Comparison of ENCODE assay signal across 8 cellular contexts in genomic region chr11:75896843-75897419, GRCh38.
DNase-seq lines count a peak whose midpoint lies in the region; ATAC-seq, FAIRE-seq and TF ChIP-seq lines count a peak whose summit lies in the region.

No MANE protein-coding gene starts in this region.

- POLR2A ChIA-PET in PC-9 (lab: Charles Lee; ENCODE audit: unreplicated experiment) (interaction anchor here (0.6 to 0.7 kb wide), 2 partner anchors 313 to 856 kb away, joined by 3 to 4 read pairs; no protein-coding TSS in a partner anchor), endothelial cell of umbilical vein (lab: Charles Lee) (no interaction called here)

- no peak overlapping the region for H3K4me3 Mint-ChIP-seq in neural crest cell

- BruUV-seq in PC-9 (replicated peaks; lab: Mats Ljungman, UMichigan) (no TSS peak), endothelial cell of umbilical vein (replicated peaks; lab: Mats Ljungman, UMichigan) (no TSS peak)

- no peak overlapping the region for H3K27ac Mint-ChIP-seq in neural crest cell (ENCODE audit: unreplicated experiment)

- H2AFZ ChIP-seq in PC-9 (no peak overlapping the region), endothelial cell of umbilical vein (ENCODE audit: low read depth, low read length) (no peak overlapping the region)

- H3K4me3 ChIP-seq in PC-9: no peak overlapping the region
- no peak overlapping the region for H3K4me3 ChIP-seq in endothelial cell of umbilical vein (replicated peaks in 1 of 3; ENCODE audit: insufficient read depth in 1 of 3, low read depth in 1 of 3, low read length in 3 of 3)

- no peaks in the 10 kb centered on the region for H3K9me3 ChIP-seq in PC-9 (ENCODE audit: insufficient read depth, low read depth)
- H3K9me3 ChIP-seq in endothelial cell of umbilical vein (replicated peaks; ENCODE audit: control insufficient read depth, insufficient read depth, low read length): no peaks in the 10 kb centered on the region

- ATAC-seq in HG03039 (IDR thresholded peaks at IDR 0.05; ENCODE audit: unreplicated experiment) (no peak), GM19397 (IDR thresholded peaks at IDR 0.05; ENCODE audit: unreplicated experiment) (no peak)

- H3K27me3 ChIP-seq in PC-9 (ENCODE audit: insufficient read depth, low read depth) (no peaks in the 10 kb centered on the region), endothelial cell of umbilical vein (ENCODE audit: control insufficient read depth in 2 of 2, insufficient read depth in 2 of 2, low read length in 2 of 2) (no peaks in the 10 kb centered on the region)

- no peak for TF ChIP-seq POLR2A in endothelial cell of umbilical vein (IDR thresholded peaks at IDR 0.05; ENCODE audit: low read depth, low read length)

- dilution Hi-C loops in endothelial cell of umbilical vein (cut with MboI; ENCODE audit: extremely low pct_ligation_motif_present, low sequenced_read_pairs): no loop called here

- H3K4me1 ChIP-seq in PC-9 (replicated peaks; ENCODE audit: insufficient read depth) (no peaks in the 10 kb centered on the region), endothelial cell of umbilical vein (ENCODE audit: control insufficient read depth, extremely low read depth, insufficient read depth, low read length) (no peaks in the 10 kb centered on the region)

- H4K20me1 ChIP-seq in PC-9 (ENCODE audit: insufficient read depth) (0 out of 2 replicates have a peak, but pooled peaks cover 3% of the 10 kb centered on the region), endothelial cell of umbilical vein (replicated peaks; ENCODE audit: control insufficient read depth, extremely low read depth, insufficient read depth, low read length) (peaks cover 7% of the 10 kb centered on the region)

- H3K4me1 Mint-ChIP-seq in neural crest cell: peaks cover 5% of the 10 kb centered on the region

- TF ChIP-seq CTCF in PC-9 (conservative IDR thresholded peaks at IDR 0.05): peak; percentile 95
- TF ChIP-seq CTCF in endothelial cell of umbilical vein (IDR thresholded peaks at IDR 0.05; ENCODE audit: extremely low read depth in 1 of 2, insufficient read depth in 1 of 2, low read depth in 1 of 2, low read length in 2 of 2): peak; percentile 31 to 35
- peak; percentile 88 for TF ChIP-seq CTCF in neural crest cell (conservative IDR thresholded peaks at IDR 0.05)

- H3K36me3 ChIP-seq in PC-9 (ENCODE audit: low read depth) (no peaks in the 10 kb centered on the region), endothelial cell of umbilical vein (ENCODE audit: control insufficient read depth in 2 of 2, extremely low read depth in 1 of 2, insufficient read depth in 2 of 2, low read length in 2 of 2) (peaks cover 8 to 13% of the 10 kb centered on the region in 2 experiments)

- intact Hi-C loops in PC-9 (cut with micrococcal nuclease; ENCODE audit: unreplicated experiment) (loop anchor here (1.0 to 5.0 kb wide), 5 partner anchors 255 to 790 kb away; partner anchors contain the start of gene WNT11), endothelial cell of umbilical vein (cut with micrococcal nuclease) (loop anchor here (1.0 kb wide), 2 partner anchors 255 to 309 kb away; partner anchors contain the start of gene WNT11)

- no peak overlapping the region for H3K27ac ChIP-seq in PC-9
- no peak overlapping the region for H3K27ac ChIP-seq in endothelial cell of umbilical vein (ENCODE audit: insufficient read depth, low read depth, low read length)

- H3K79me2 ChIP-seq in PC-9 (ENCODE audit: low read depth) (no peaks in the 10 kb centered on the region), endothelial cell of umbilical vein (ENCODE audit: control insufficient read depth, insufficient read depth, low read length) (peaks cover 20% of the 10 kb centered on the region)

- no peak overlapping the region for H3K9ac ChIP-seq in endothelial cell of umbilical vein (replicated peaks; ENCODE audit: extremely low read depth, insufficient read depth, low read length)

- H3K9me1 ChIP-seq in endothelial cell of umbilical vein (replicated peaks; ENCODE audit: control insufficient read depth, extremely low read depth, insufficient read depth, low read length): no peaks in the 10 kb centered on the region

- H3F3A ChIP-seq in PC-9 (ENCODE audit: insufficient read depth, low read depth): peaks cover 10% of the 10 kb centered on the region; the same call in 1 of the 2 replicates

- H3K4me2 ChIP-seq in PC-9: no peak overlapping the region
- no peak overlapping the region for H3K4me2 ChIP-seq in endothelial cell of umbilical vein (ENCODE audit: insufficient read depth, low read length)

- FAIRE-seq in endothelial cell of umbilical vein (lab: Jason Lieb, UNC): peak; percentile 87

- no peaks in the 10 kb centered on the region for H3K36me3 Mint-ChIP-seq in neural crest cell (ENCODE audit: low read depth)

- H3K9me3 Mint-ChIP-seq in neural crest cell: no peaks in the 10 kb centered on the region

- DNase-seq in DMS114 treated with DMSO at 0.1 percent for 48 hours (lab: John Stamatoyannopoulos, UW; ENCODE audit: unreplicated experiment) (peak; percentile 52), HuH-7.5 (ENCODE audit: low spot score) (peak; percentile 19), PC-9 (peak in 1 of 2 experiments; percentile 64), endothelial cell of umbilical vein (ENCODE audit: low read depth, low spot score) (peak; percentile 63), neural crest cell (ENCODE audit: low read depth, low spot score) (no peak), ecto neural progenitor cell (ENCODE audit: low spot score) (no peak)

- H3K9me2 ChIP-seq in PC-9 (ENCODE audit: insufficient read depth): no peaks in the 10 kb centered on the region

- no peaks in the 10 kb centered on the region for H3K27me3 Mint-ChIP-seq in neural crest cell (ENCODE audit: low read depth)

- CTCF ChIA-PET in PC-9 (lab: Charles Lee) (interaction anchor here (0.6 to 1.9 kb wide), 6 partner anchors 199 to 708 kb away, joined by 3 to 12 read pairs (median 6); no protein-coding TSS in a partner anchor), endothelial cell of umbilical vein (lab: Charles Lee) (interaction anchor here (0.7 to 13.4 kb wide), 32 partner anchors 10 to 616 kb away, joined by 3 to 288 read pairs (median 4); no protein-coding TSS in a partner anchor)

TF ChIP-seq in endothelial cell of umbilical vein, 7 proteins besides CTCF, POLR2A, EP300 and RAD21:
- TF ChIP-seq MYC (IDR thresholded peaks at IDR 0.05; ENCODE audit: low read depth, low read length) (no peak), MAX (IDR thresholded peaks at IDR 0.05; ENCODE audit: insufficient read depth, insufficient read length) (no peak), POLR2AphosphoS5 (IDR thresholded peaks at IDR 0.05; ENCODE audit: insufficient read depth, low read depth, low read length) (no peak), JUN (IDR thresholded peaks at IDR 0.05; ENCODE audit: borderline replicate concordance, insufficient read depth, insufficient read length, low read depth) (no peak), EZH2 (IDR thresholded peaks at IDR 0.05; ENCODE audit: borderline replicate concordance, low read depth, low read length, severe bottlenecking) (no peak), FOS (IDR thresholded peaks at IDR 0.05; ENCODE audit: borderline replicate concordance, insufficient read depth, low read length) (no peak)
TF ChIP-seq in endothelial cell of umbilical vein: peak in this region for 0.

Comparison
In these comparisons a context has a peak if more than half of its experiments do, and no peak if none do; other contexts are left out.
1. DNase-seq: peak in DMS114 treated with DMSO at 0.1 percent for 48 hours (single experiment), HuH-7.5 (single experiment) and endothelial cell of umbilical vein (single experiment); none in neural crest cell (single experiment) and ecto neural progenitor cell (single experiment).
2. CTCF ChIP-seq: peak in every context shown above with its lines; median percentile 95 in PC-9; 88 in neural crest cell; 33 in endothelial cell of umbilical vein.